1 cellular context compared by ENCODE assay signal in genomic region chr3:183447206-183448001, GRCh38.
A peak's percentile ranks its signal among the peaks of the same experiment; 100 is the strongest.
TF ChIP-seq lines count a peak whose summit lies in the region.

No MANE protein-coding gene starts in this region.

TF ChIP-seq in HepG2, 621 proteins besides CTCF, POLR2A, EP300 and RAD21 (continued from another document and continues in another):
- TF ChIP-seq SKIL (CRISPR knock-in tag; IDR thresholded peaks at IDR 0.05; ENCODE audit: borderline replicate concordance) (no peak; the same call in 1 of the 2 replicates), NFYB (CRISPR knock-in tag; IDR thresholded peaks at IDR 0.05) (peak; percentile 84), MIER3 (CRISPR knock-in tag; IDR thresholded peaks at IDR 0.05; ENCODE audit: borderline replicate concordance) (peak; percentile 77; the same call in 1 of the 2 replicates), NFE2L1 (CRISPR knock-in tag; IDR thresholded peaks at IDR 0.05; ENCODE audit: borderline replicate concordance) (no peak), IRX3 (CRISPR knock-in tag; IDR thresholded peaks at IDR 0.05; ENCODE audit: borderline replicate concordance, low read depth) (peak; percentile 71; the same call in 1 of the 2 replicates), ZSCAN25 (CRISPR knock-in tag; IDR thresholded peaks at IDR 0.05) (peak; percentile 43; the same call in 1 of the 2 replicates), SNAPC4 (CRISPR knock-in tag; IDR thresholded peaks at IDR 0.05) (peak; percentile 46; the same call in 1 of the 2 replicates), ZNF792 (CRISPR knock-in tag; IDR thresholded peaks at IDR 0.05) (peak; percentile 69; the same call in 1 of the 2 replicates), ZNF768 (CRISPR knock-in tag; IDR thresholded peaks at IDR 0.05) (peak; percentile 76; the same call in 1 of the 2 replicates), NKX3-1 (CRISPR knock-in tag; IDR thresholded peaks at IDR 0.05) (0 out of 2 replicates have a peak, but pooled peaks have one; percentile 45), KMT2A (CRISPR knock-in tag; IDR thresholded peaks at IDR 0.05) (peak; percentile 98), ZNF30 (CRISPR knock-in tag; IDR thresholded peaks at IDR 0.05) (no peak), GATA4 (IDR thresholded peaks at IDR 0.05; ENCODE audit: borderline replicate concordance, low read depth) (peak; percentile 55; the same call in 1 of the 2 replicates), U2AF1 (optimal IDR thresholded peaks at IDR 0.05; ENCODE audit: low read depth, low read length) (peak; percentile 78), SIN3A (IDR thresholded peaks at IDR 0.05; ENCODE audit: borderline replicate concordance, low read depth, low read length) (no peak), HDAC2 (CRISPR knock-in tag; IDR thresholded peaks at IDR 0.05) (peak; percentile 74), FOSL2 (CRISPR knock-in tag; IDR thresholded peaks at IDR 0.05) (peak; percentile 55; the same call in 1 of the 2 replicates), ZNF274 (CRISPR knock-in tag; IDR thresholded peaks at IDR 0.05) (peak; percentile 88), ZNF121 (CRISPR knock-in tag; IDR thresholded peaks at IDR 0.05) (no peak), KAT8 (CRISPR knock-in tag; IDR thresholded peaks at IDR 0.05) (peak; percentile 92), SYNCRIP (IDR thresholded peaks at IDR 0.05; ENCODE audit: insufficient read depth, low read depth, low read length) (no peak), HNRNPL (IDR thresholded peaks at IDR 0.05; ENCODE audit: low read depth, low read length) (0 out of 2 replicates have a peak, but pooled peaks have one; percentile 64), BRD4 (CRISPR knock-in tag; IDR thresholded peaks at IDR 0.05) (peak; percentile 88; the same call in 1 of the 2 replicates), SOX5 (CRISPR knock-in tag; IDR thresholded peaks at IDR 0.05; ENCODE audit: borderline replicate concordance) (peak; percentile 53; the same call in 1 of the 2 replicates), ZNF644 (CRISPR knock-in tag; IDR thresholded peaks at IDR 0.05; ENCODE audit: low read depth) (peak; percentile 66; the same call in 1 of the 2 replicates), CHD4 (IDR thresholded peaks at IDR 0.05; ENCODE audit: borderline replicate concordance, low read length) (peak; percentile 54; the same call in 1 of the 2 replicates), REL (CRISPR knock-in tag; conservative IDR thresholded peaks at IDR 0.05) (peak; percentile 44; the same call in 1 of the 2 replicates), MEIS1 (CRISPR knock-in tag; IDR thresholded peaks at IDR 0.05; ENCODE audit: borderline replicate concordance) (no peak; the same call in 1 of the 2 replicates), SMARCE1 (IDR thresholded peaks at IDR 0.05; ENCODE audit: borderline replicate concordance) (no peak), ETV5 (CRISPR knock-in tag; IDR thresholded peaks at IDR 0.05; ENCODE audit: borderline replicate concordance) (peak; percentile 66), TARDBP (CRISPR knock-in tag; IDR thresholded peaks at IDR 0.05) (peak; percentile 90), CREB1 (IDR thresholded peaks at IDR 0.05) (peak; percentile 65), CREB1 (CRISPR knock-in tag; IDR thresholded peaks at IDR 0.05) (peak; percentile 57; the same call in 1 of the 2 replicates), POGZ (CRISPR knock-in tag; IDR thresholded peaks at IDR 0.05) (peak; percentile 99), PAXIP1 (CRISPR knock-in tag; conservative IDR thresholded peaks at IDR 0.05) (peak; percentile 41; the same call in 1 of the 2 replicates), ZNF512B (CRISPR knock-in tag; IDR thresholded peaks at IDR 0.05; ENCODE audit: borderline replicate concordance) (peak; percentile 44; the same call in 1 of the 2 replicates), ZNF629 (CRISPR knock-in tag; conservative IDR thresholded peaks at IDR 0.05) (no peak), MTF1 (CRISPR knock-in tag; IDR thresholded peaks at IDR 0.05) (no peak), ZNF747 (CRISPR knock-in tag; IDR thresholded peaks at IDR 0.05; ENCODE audit: borderline replicate concordance) (peak; percentile 59; the same call in 1 of the 2 replicates), MXI1 (IDR thresholded peaks at IDR 0.05; ENCODE audit: borderline replicate concordance, low read depth, low read length) (peak; percentile 59; the same call in 1 of the 3 replicates), ZFP41 (CRISPR knock-in tag; IDR thresholded peaks at IDR 0.05; ENCODE audit: borderline replicate concordance) (peak; percentile 73; the same call in 1 of the 2 replicates), THAP11 (CRISPR knock-in tag; IDR thresholded peaks at IDR 0.05) (peak; percentile 90), ZBTB44 (CRISPR knock-in tag; IDR thresholded peaks at IDR 0.05) (peak; percentile 60; the same call in 1 of the 2 replicates), TEAD2 (CRISPR knock-in tag; IDR thresholded peaks at IDR 0.05) (no peak), PPARG (CRISPR knock-in tag; conservative IDR thresholded peaks at IDR 0.05) (peak; percentile 50; the same call in 1 of the 2 replicates), NR0B2 (CRISPR knock-in tag; IDR thresholded peaks at IDR 0.05) (peak; percentile 75), HNRNPLL (IDR thresholded peaks at IDR 0.05; ENCODE audit: low read depth, low read length, poor library complexity, severe bottlenecking) (peak; percentile 81), MTF2 (CRISPR knock-in tag; IDR thresholded peaks at IDR 0.05; ENCODE audit: borderline replicate concordance) (0 out of 2 replicates have a peak, but pooled peaks have one; percentile 52), MED13 (CRISPR knock-in tag; IDR thresholded peaks at IDR 0.05) (no peak; the same call in 1 of the 2 replicates), ATF2 (CRISPR knock-in tag; IDR thresholded peaks at IDR 0.05) (peak; percentile 91), NFE2 (CRISPR knock-in tag; IDR thresholded peaks at IDR 0.05) (no peak)
